ENCODE assay signal across 8 cellular contexts in genomic region chr22:50342651-50343540, GRCh38. TPM values are rescaled to one million over a fixed set of nuclear protein-coding genes. Genes with fewer than 3 reads are reported as not detected.
DNase-seq lines count a peak whose midpoint lies in the region; ATAC-seq and TF ChIP-seq lines count a peak whose summit lies in the region.

A gene with protein sequence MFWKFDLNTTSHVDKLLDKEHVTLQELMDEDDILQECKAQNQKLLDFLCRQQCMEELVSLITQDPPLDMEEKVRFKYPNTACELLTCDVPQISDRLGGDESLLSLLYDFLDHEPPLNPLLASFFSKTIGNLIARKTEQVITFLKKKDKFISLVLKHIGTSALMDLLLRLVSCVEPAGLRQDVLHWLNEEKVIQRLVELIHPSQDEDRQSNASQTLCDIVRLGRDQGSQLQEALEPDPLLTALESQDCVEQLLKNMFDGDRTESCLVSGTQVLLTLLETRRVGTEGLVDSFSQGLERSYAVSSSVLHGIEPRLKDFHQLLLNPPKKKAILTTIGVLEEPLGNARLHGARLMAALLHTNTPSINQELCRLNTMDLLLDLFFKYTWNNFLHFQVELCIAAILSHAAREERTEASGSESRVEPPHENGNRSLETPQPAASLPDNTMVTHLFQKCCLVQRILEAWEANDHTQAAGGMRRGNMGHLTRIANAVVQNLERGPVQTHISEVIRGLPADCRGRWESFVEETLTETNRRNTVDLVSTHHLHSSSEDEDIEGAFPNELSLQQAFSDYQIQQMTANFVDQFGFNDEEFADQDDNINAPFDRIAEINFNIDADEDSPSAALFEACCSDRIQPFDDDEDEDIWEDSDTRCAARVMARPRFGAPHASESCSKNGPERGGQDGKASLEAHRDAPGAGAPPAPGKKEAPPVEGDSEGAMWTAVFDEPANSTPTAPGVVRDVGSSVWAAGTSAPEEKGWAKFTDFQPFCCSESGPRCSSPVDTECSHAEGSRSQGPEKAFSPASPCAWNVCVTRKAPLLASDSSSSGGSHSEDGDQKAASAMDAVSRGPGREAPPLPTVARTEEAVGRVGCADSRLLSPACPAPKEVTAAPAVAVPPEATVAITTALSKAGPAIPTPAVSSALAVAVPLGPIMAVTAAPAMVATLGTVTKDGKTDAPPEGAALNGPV (plus strand): TSS chr22:50343327. CDS start chr22:50393909, 50,582 bp downstream.

- H3K27ac ChIP-seq in ectodermal cell (ENCODE audit: insufficient read depth, low read depth, low read length, poor library complexity, severe bottlenecking), result peak within 1 kb of the TSS; percentile 87
- H3K27ac ChIP-seq in lung (ENCODE audit: low read depth in 1 of 2, low read length in 1 of 2), result peak within 1 kb of the TSS; percentile 81 to 87

- no peaks in the 10 kb centered on the region for H3K36me3 Mint-ChIP-seq in activated CD8-positive, alpha-beta T cell treated with anti-CD3 and anti-CD28 coated beads for 36 hours (ENCODE audit: low read depth)

- intact Hi-C loops in activated CD8-positive, alpha-beta T cell treated with anti-CD3 and anti-CD28 coated beads for 36 hours (cut with micrococcal nuclease), result loop anchor here (5.0 kb wide), 2 partner anchors 71 to 91 kb away; partner anchors contain the start of genes HDAC10 and MAPK11

- H3K4me3 Mint-ChIP-seq in activated CD8-positive, alpha-beta T cell treated with anti-CD3 and anti-CD28 coated beads for 36 hours, result peak within 1 kb of the TSS; percentile 75

- H3K27me3 Mint-ChIP-seq in activated CD8-positive, alpha-beta T cell treated with anti-CD3 and anti-CD28 coated beads for 36 hours, result no peaks in the 10 kb centered on the region

- peak within 1 kb of the TSS; percentile 86 for H3K27ac Mint-ChIP-seq in activated CD8-positive, alpha-beta T cell treated with anti-CD3 and anti-CD28 coated beads for 36 hours

- POLR2A ChIA-PET in activated CD8-positive, alpha-beta T cell treated with anti-CD3 and anti-CD28 coated beads for 36 hours (lab: Charles Lee), result interaction anchor here (1.0 to 2.1 kb wide), 6 partner anchors 15 to 231 kb away, joined by 3 to 7 read pairs (median 4); partner anchors contain the start of genes HDAC10 and TUBGCP6

- CTCF ChIA-PET in activated CD8-positive, alpha-beta T cell treated with anti-CD3 and anti-CD28 coated beads for 36 hours (lab: Charles Lee), result interaction anchor here (0.6 to 2.7 kb wide), 18 partner anchors 8 to 232 kb away, joined by 3 to 37 read pairs (median 7); partner anchors contain the start of genes DENND6B, HDAC10 and SCO2

- H3K27me3 ChIP-seq in ectodermal cell (ENCODE audit: control insufficient read depth, insufficient read depth, low read length, poor library complexity, severe bottlenecking) (no peaks in the 10 kb centered on the region), lung (ENCODE audit: control insufficient read depth, insufficient read depth) (no peaks in the 10 kb centered on the region)

- peaks cover 13% of the 10 kb centered on the region for H3K4me1 Mint-ChIP-seq in activated CD8-positive, alpha-beta T cell treated with anti-CD3 and anti-CD28 coated beads for 36 hours (ENCODE audit: low read depth)

- ATAC-seq in HG02938 (IDR thresholded peaks at IDR 0.05; ENCODE audit: unreplicated experiment) (peak; percentile 60), lung (ENCODE audit: insufficient read depth, low FRiP score) (peak; percentile 91)
- ATAC-seq in activated CD8-positive, alpha-beta T cell treated with anti-CD3 and anti-CD28 coated beads for 36 hours, result peak; percentile 81

- peak; percentile 46 for TF ChIP-seq CTCF in activated CD8-positive, alpha-beta T cell treated with anti-CD3 and anti-CD28 coated beads for 36 hours (IDR thresholded peaks at IDR 0.05)
- no peak for TF ChIP-seq CTCF in lung (IDR thresholded peaks at IDR 0.05; ENCODE audit: control extremely low read depth, extremely low read depth)

- peak within 1 kb of the TSS; percentile 68 for H3K4me3 ChIP-seq in ectodermal cell (ENCODE audit: insufficient read depth, low read depth, low read length)
- peak within 1 kb of the TSS; percentile 78 for H3K4me3 ChIP-seq in lung

- H3K9me3 ChIP-seq in ectodermal cell (ENCODE audit: control insufficient read depth, low read length), result no peaks in the 10 kb centered on the region
- peaks cover 0 to 6% of the 10 kb centered on the region in 2 donors for H3K9me3 ChIP-seq in lung (ENCODE audit: control insufficient read depth in 2 of 2, insufficient read depth in 1 of 2, low read length in 1 of 2)

- DNase-seq in NCI-H82 (lab: John Stamatoyannopoulos, UW) (peak; percentile 71), NCI-H82 treated with DMSO at 0.1 percent for 48 hours (lab: John Stamatoyannopoulos, UW; ENCODE audit: unreplicated experiment) (no peak), NCI-H345 treated with DMSO at 0.1 percent for 48 hours (lab: John Stamatoyannopoulos, UW; ENCODE audit: unreplicated experiment) (peak; percentile 55), lung (ENCODE audit: low spot score) (peak; percentile 83)
- DNase-seq in activated CD8-positive, alpha-beta T cell treated with anti-CD3 and anti-CD28 coated beads for 36 hours, result peak; percentile 88
- DNase-seq in stimulated activated CD4-positive, alpha-beta T cell treated with anti-CD3 and anti-CD28 coated beads, TNF-alpha, amount 100 ng/mL, for 4 hours (ENCODE audit: low read depth in 3 of 3), result peak; percentile 84 to 95 (median 87)

- H3K9me3 Mint-ChIP-seq in activated CD8-positive, alpha-beta T cell treated with anti-CD3 and anti-CD28 coated beads for 36 hours, result no peaks in the 10 kb centered on the region

- H3K36me3 ChIP-seq in ectodermal cell (ENCODE audit: control insufficient read depth, insufficient read depth, low read length), result no peaks in the 10 kb centered on the region
- peaks cover 0 to 5% of the 10 kb centered on the region in 2 donors for H3K36me3 ChIP-seq in lung (ENCODE audit: control insufficient read depth in 2 of 2, insufficient read depth in 2 of 2, low read length in 2 of 2)

- H3K4me1 ChIP-seq in ectodermal cell (ENCODE audit: control insufficient read depth, insufficient read depth, low read length) (no peaks in the 10 kb centered on the region), lung (ENCODE audit: control insufficient read depth in 2 of 2, insufficient read depth in 2 of 2, low read length in 2 of 2) (peaks cover 0 to 8% of the 10 kb centered on the region in 2 donors)

- 0% methylated on average over 85 to 86 of the region's 87 CpGs for WGBS in ectodermal cell, 2 experiments
- 1% methylated on average over 71 to 87 of the region's 87 CpGs for WGBS in lung, 2 donors

RNA-seq across cellular contexts. Expression of the gene that starts here (rescaled TPM):
- 10 to 100 TPM; 44.2 to 44.3 TPM for total RNA-seq in activated CD8-positive, alpha-beta T cell treated with anti-CD3 and anti-CD28 coated beads for 36 hours
- polyA plus RNA-seq in ectodermal cell (2013, experiment 1 of 4), result 53.1 TPM
- 55.9 TPM for polyA plus RNA-seq in ectodermal cell (2013, experiment 2 of 4)
- 44.8 TPM for polyA plus RNA-seq in ectodermal cell (2013, experiment 3 of 4)
- 48.2 TPM for polyA plus RNA-seq in ectodermal cell (2013, experiment 4 of 4)
- 10 to 100 TPM; 48.1 to 70.0 TPM for total RNA-seq in lung
- 10 to 100 TPM; 35.2 to 45.1 TPM for polyA plus RNA-seq in lung
